Comparison of ENCODE assay signal across 11 cellular contexts in the genomic region with DNA sequence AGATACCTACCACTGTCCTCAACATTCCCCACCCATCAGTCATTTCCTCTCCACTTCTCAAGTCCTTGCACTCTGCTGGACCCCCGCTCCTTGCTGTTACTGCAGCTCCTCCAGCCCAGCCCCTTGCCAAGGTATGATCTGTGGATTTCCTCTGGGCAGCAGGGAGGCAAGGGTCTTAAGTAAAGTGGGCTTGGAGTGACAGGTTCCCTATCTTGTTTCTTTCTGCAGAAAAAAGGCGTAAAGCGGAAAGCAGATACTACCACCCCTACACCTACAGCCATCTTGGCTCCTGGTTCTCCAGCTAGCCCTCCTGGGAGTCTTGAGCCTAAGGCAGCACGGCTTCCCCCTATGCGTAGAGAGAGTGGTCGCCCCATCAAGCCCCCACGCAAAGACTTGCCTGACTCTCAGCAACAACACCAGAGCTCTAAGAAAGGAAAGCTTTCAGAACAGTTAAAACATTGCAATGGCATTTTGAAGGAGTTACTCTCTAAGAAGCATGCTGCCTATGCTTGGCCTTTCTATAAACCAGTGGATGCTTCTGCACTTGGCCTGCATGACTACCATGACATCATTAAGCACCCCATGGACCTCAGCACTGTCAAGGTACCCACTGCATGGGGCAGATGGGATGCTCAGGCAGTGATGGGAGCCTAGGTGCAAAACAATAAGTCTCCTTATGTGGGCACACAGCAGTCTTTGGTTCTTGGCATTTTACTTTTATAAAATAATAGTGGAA. TPM values are rescaled to one million over a fixed set of nuclear protein-coding genes. Genes with fewer than 3 reads are reported as not detected.
DNase-seq lines count a peak whose midpoint lies in the region; ATAC-seq and TF ChIP-seq lines count a peak whose summit lies in the region.
"Had no signal": no experiment of that assay in that cellular context is flagged by ENCODE, and none has a peak within 500 bp of the region (broad histone marks: within the 10 kb centered on the region; RNA-seq: fewer than 3 reads in every experiment).

No MANE protein-coding gene starts in this region.

- H3K4me3 ChIP-seq in fibroblast of lung (replicated peaks in 1 of 4; ENCODE audit: control extremely low read depth in 1 of 4, insufficient read depth in 1 of 4, low read depth in 3 of 4, low read length in 4 of 4): peak overlapping the region; percentile 8 to 100 (median 74)
- H3K4me3 ChIP-seq in skeletal muscle satellite cell (ENCODE audit: low read length): peak overlapping the region; percentile 89
- H3K4me3 ChIP-seq in suprapubic skin: no peak overlapping the region

- no peak for TF ChIP-seq EP300 in suprapubic skin (IDR thresholded peaks at IDR 0.05)

- WGBS in suprapubic skin: 86% methylated on average over 7 of the region's 7 CpGs

- H3K27ac ChIP-seq in fibroblast of lung (ENCODE audit: insufficient read depth, low read length) (no peak overlapping the region), suprapubic skin (no peak overlapping the region)
- H3K27ac ChIP-seq: C4-2B had no signal

- H3K27me3 ChIP-seq in fibroblast of lung (ENCODE audit: control insufficient read depth, insufficient read depth, low read length): no peaks in the 10 kb centered on the region
- no peaks in the 10 kb centered on the region for H3K27me3 ChIP-seq in skeletal muscle satellite cell (ENCODE audit: control insufficient read depth, insufficient read depth, low read length)
- H3K27me3 ChIP-seq in suprapubic skin: no peaks in the 10 kb centered on the region

- peaks cover 48% of the 10 kb centered on the region for H3K36me3 ChIP-seq in fibroblast of lung (ENCODE audit: control insufficient read depth, insufficient read depth, low read length)
- peaks cover 94% of the 10 kb centered on the region for H3K36me3 ChIP-seq in skeletal muscle satellite cell (ENCODE audit: insufficient read depth, low read length)
- peaks cover 79% of the 10 kb centered on the region for H3K36me3 ChIP-seq in suprapubic skin

- DNase-seq in activated CD8-positive, alpha-beta memory T cell treated with anti-CD3 and anti-CD28 coated beads, Interleukin-2, amount 10 ng/mL, durations not matched to agents 7 days and 5 days: no peak
- DNase-seq in activated CD8-positive, alpha-beta memory T cell treated with anti-CD3 and anti-CD28 coated beads, Interleukin-2, amount 50 U/mL, for 4 hours: no peak
- DNase-seq in T-helper 17 cell (no peak), fibroblast of lung (ENCODE audit: low read depth in 2 of 2) (no peak), suprapubic skin (ENCODE audit: low spot score in 2 of 2) (no peak), OCI-M1 (lab: John Stamatoyannopoulos, UW) (no peak)
- DNase-seq: NCI-H1105; stimulated activated CD4-positive, alpha-beta T cell treated with anti-CD3 and anti-CD28 coated beads, Interleukin-4, amount 100 ng/mL, for 4 hours had no signal

- H3K4me3 Mint-ChIP-seq in activated CD8-positive, alpha-beta memory T cell treated with anti-CD3 and anti-CD28 coated beads, Interleukin-2, amount 10 ng/mL, durations not matched to agents 7 days and 5 days: peak overlapping the region; percentile 94
- H3K4me3 Mint-ChIP-seq in T-helper 17 cell: peak overlapping the region; percentile 74

- TF ChIP-seq POLR2A in suprapubic skin (IDR thresholded peaks at IDR 0.05): no peak

- no peaks in the 10 kb centered on the region for H3K9me3 ChIP-seq in T-helper 17 cell (ENCODE audit: control insufficient read depth, low read length, poor library complexity, severe bottlenecking)
- no peaks in the 10 kb centered on the region for H3K9me3 ChIP-seq in fibroblast of lung (ENCODE audit: control insufficient read depth, insufficient read depth, low read depth, low read length)
- H3K9me3 ChIP-seq in skeletal muscle satellite cell (replicated peaks; ENCODE audit: low read length): no peaks in the 10 kb centered on the region
- H3K9me3 ChIP-seq in suprapubic skin: no peaks in the 10 kb centered on the region

- H3K9me3 Mint-ChIP-seq in activated CD8-positive, alpha-beta memory T cell treated with anti-CD3 and anti-CD28 coated beads, Interleukin-2, amount 10 ng/mL, durations not matched to agents 7 days and 5 days (ENCODE audit: low read depth): no peaks in the 10 kb centered on the region

- CTCF ChIA-PET in activated CD8-positive, alpha-beta memory T cell treated with anti-CD3 and anti-CD28 coated beads, Interleukin-2, amount 10 ng/mL, durations not matched to agents 7 days and 5 days (lab: Charles Lee): interaction anchor here (1.1 to 17.8 kb wide), 5 partner anchors 7 to 138 kb away, joined by 3 to 249 read pairs (median 6); a partner anchor contains a TSS

- H3K27ac Mint-ChIP-seq in activated CD8-positive, alpha-beta memory T cell treated with anti-CD3 and anti-CD28 coated beads, Interleukin-2, amount 10 ng/mL, durations not matched to agents 7 days and 5 days: peak overlapping the region; percentile 71
- peak overlapping the region; percentile 99 for H3K27ac Mint-ChIP-seq in T-helper 17 cell

- peaks cover 92% of the 10 kb centered on the region for H3K36me3 Mint-ChIP-seq in activated CD8-positive, alpha-beta memory T cell treated with anti-CD3 and anti-CD28 coated beads, Interleukin-2, amount 10 ng/mL, durations not matched to agents 7 days and 5 days
- H3K36me3 Mint-ChIP-seq in T-helper 17 cell (ENCODE audit: low read depth): peaks cover 29% of the 10 kb centered on the region

- H3K4me1 ChIP-seq in fibroblast of lung (ENCODE audit: control insufficient read depth, extremely low read depth, insufficient read depth, low read length) (peaks cover 5% of the 10 kb centered on the region), skeletal muscle satellite cell (ENCODE audit: control insufficient read depth, insufficient read depth, low read length) (peaks cover 22% of the 10 kb centered on the region), suprapubic skin (peaks cover 37% of the 10 kb centered on the region)

- H3K9ac ChIP-seq in fibroblast of lung (ENCODE audit: insufficient read depth, low read length): no peak overlapping the region
- H3K9ac ChIP-seq in skeletal muscle satellite cell (ENCODE audit: low read depth, low read length): peak overlapping the region; percentile 5

- H4K20me1 ChIP-seq in fibroblast of lung (ENCODE audit: control insufficient read depth, extremely low read depth, insufficient read depth, low read length): peaks cover 22% of the 10 kb centered on the region

- TF ChIP-seq CTCF in fibroblast of lung (conservative IDR thresholded peaks at IDR 0.05 in 1 of 2, IDR thresholded peaks at IDR 0.05 in 1 of 2; ENCODE audit: low read depth in 1 of 2, low read length in 2 of 2): no peak
- TF ChIP-seq CTCF in suprapubic skin (IDR thresholded peaks at IDR 0.05): no peak

- H3K4me1 Mint-ChIP-seq in activated CD8-positive, alpha-beta memory T cell treated with anti-CD3 and anti-CD28 coated beads, Interleukin-2, amount 10 ng/mL, durations not matched to agents 7 days and 5 days: peaks cover 52% of the 10 kb centered on the region
- H3K4me1 Mint-ChIP-seq in T-helper 17 cell: peaks cover 64% of the 10 kb centered on the region

- ATAC-seq in activated CD8-positive, alpha-beta memory T cell treated with anti-CD3 and anti-CD28 coated beads, Interleukin-2, amount 10 ng/mL, durations not matched to agents 7 days and 5 days: no peak
- no peak for ATAC-seq in T-helper 17 cell
- no peak for ATAC-seq in HG03159 (IDR thresholded peaks at IDR 0.05; ENCODE audit: unreplicated experiment)

- H3K27me3 Mint-ChIP-seq in activated CD8-positive, alpha-beta memory T cell treated with anti-CD3 and anti-CD28 coated beads, Interleukin-2, amount 10 ng/mL, durations not matched to agents 7 days and 5 days: no peaks in the 10 kb centered on the region
- H3K27me3 Mint-ChIP-seq in T-helper 17 cell: no peaks in the 10 kb centered on the region

- H2AFZ ChIP-seq in fibroblast of lung (ENCODE audit: low read length): no peak overlapping the region

- H3K79me2 ChIP-seq in fibroblast of lung (ENCODE audit: control insufficient read depth, insufficient read depth, low read length): peaks cover 76% of the 10 kb centered on the region

- H3K4me2 ChIP-seq in fibroblast of lung (ENCODE audit: extremely low read depth, insufficient read depth, low read length): peak overlapping the region; percentile 60
- H3K4me2 ChIP-seq in skeletal muscle satellite cell (ENCODE audit: low read length): peak overlapping the region; percentile 90

RNA-seq across cellular contexts. Expression of a gene that starts 8.1 kb away (rescaled TPM):
- total RNA-seq in activated CD8-positive, alpha-beta memory T cell treated with anti-CD3 and anti-CD28 coated beads, Interleukin-2, amount 10 ng/mL, durations not matched to agents 7 days and 5 days: 100 to 1,000 TPM; 309 to 336 TPM
- total RNA-seq in T-helper 17 cell (100 to 1,000 TPM; 409 to 459 TPM), fibroblast of lung (59.3 and 75.6 TPM in 2 replicates), suprapubic skin (100 to 1,000 TPM; 145 to 246 (median 197) TPM)
- polyA plus RNA-seq in fibroblast of lung: 126 and 154 TPM in 2 replicates
- polyA plus RNA-seq in fibroblast of lung (2012): 97.2 and 108 TPM in 2 replicates
- 103 and 130 TPM in 2 replicates for polyA minus RNA-seq in fibroblast of lung (ENCODE audit: low replicate concordance)
- 95.3 and 95.7 TPM in 2 replicates for total RNA-seq in skeletal muscle satellite cell (2012; rRNA removed)

RNA-seq across cellular contexts. Expression of a gene that starts 23.6 kb away (rescaled TPM):
- total RNA-seq in activated CD8-positive, alpha-beta memory T cell treated with anti-CD3 and anti-CD28 coated beads, Interleukin-2, amount 10 ng/mL, durations not matched to agents 7 days and 5 days: 10 to 100 TPM; 57.9 to 60.9 TPM
- total RNA-seq in T-helper 17 cell (10 to 100 TPM; 20.9 to 23.4 TPM), fibroblast of lung (9.8 and 12.1 TPM in 2 replicates), suprapubic skin (10 to 100 TPM; 18.3 to 57.0 (median 24.2) TPM)
- polyA plus RNA-seq in fibroblast of lung: 3.7 and 7.1 TPM in 2 replicates
- polyA plus RNA-seq in fibroblast of lung (2012): 6.0 and 13.7 TPM in 2 replicates
- 4.1 and 20.2 TPM in 2 replicates for polyA minus RNA-seq in fibroblast of lung (ENCODE audit: low replicate concordance)
- total RNA-seq in skeletal muscle satellite cell (2012; rRNA removed): 0.66 and 1.0 TPM in 2 replicates

RNA-seq across cellular contexts. Expression of a gene that starts 32.9 kb away (rescaled TPM):
- total RNA-seq in activated CD8-positive, alpha-beta memory T cell treated with anti-CD3 and anti-CD28 coated beads, Interleukin-2, amount 10 ng/mL, durations not matched to agents 7 days and 5 days: 10 to 100 TPM; 11.8 to 16.7 TPM
- 1 to 10 TPM; 2.6 to 5.1 TPM for total RNA-seq in T-helper 17 cell
- total RNA-seq in fibroblast of lung: not detected in 2 replicates
- not detected in 2 replicates for polyA plus RNA-seq in fibroblast of lung
- polyA plus RNA-seq in fibroblast of lung (2012): not detected in 2 replicates
- polyA minus RNA-seq in fibroblast of lung (ENCODE audit: low replicate concordance): not detected in 2 replicates
- not detected in 2 replicates for total RNA-seq in skeletal muscle satellite cell (2012; rRNA removed)
- 10 to 100 TPM in 1 of 4 donors, 1 to 10 TPM in 3; 6.8 to 14.3 (median 8.0) TPM for total RNA-seq in suprapubic skin

RNA-seq across cellular contexts. Expression of a gene that starts 35.7 kb away (rescaled TPM):
- 10 to 100 TPM; 22.7 to 31.2 TPM for total RNA-seq in activated CD8-positive, alpha-beta memory T cell treated with anti-CD3 and anti-CD28 coated beads, Interleukin-2, amount 10 ng/mL, durations not matched to agents 7 days and 5 days
- total RNA-seq in T-helper 17 cell: 10 to 100 TPM; 11.1 to 23.3 TPM
- 0.51 and 0.83 TPM in 2 replicates for total RNA-seq in fibroblast of lung
- 0.28 TPM in 2 replicates for polyA plus RNA-seq in fibroblast of lung
- polyA plus RNA-seq in fibroblast of lung (2012): 0.09 and 0.15 TPM in 2 replicates
- not detected in 2 replicates for polyA minus RNA-seq in fibroblast of lung (ENCODE audit: low replicate concordance)
- not detected in 2 replicates for total RNA-seq in skeletal muscle satellite cell (2012; rRNA removed)
- 10 to 100 TPM; 15.0 to 30.2 (median 18.1) TPM for total RNA-seq in suprapubic skin
